Comparison of ENCODE assay signal across 8 cellular contexts in genomic region chr5:138438003-138438723, GRCh38. TPM values are rescaled to one million over a fixed set of nuclear protein-coding genes. Genes with fewer than 3 reads are reported as not detected.
DNase-seq lines count a peak whose midpoint lies in the region; FAIRE-seq and TF ChIP-seq lines count a peak whose summit lies in the region.

No MANE protein-coding gene starts in this region.

- DNase-seq in COLO668 (lab: John Stamatoyannopoulos, UW; ENCODE audit: unreplicated experiment) (peak; percentile 7), NB4 (ENCODE audit: low read depth) (no peak), endodermal cell (no peak), neural crest cell (ENCODE audit: low read depth, low spot score) (no peak), NCI-H1092 treated with DMSO at 0.1 percent for 48 hours (lab: John Stamatoyannopoulos, UW) (no peak), NCI-H774 (lab: John Stamatoyannopoulos, UW) (no peak), RCC 7860 (ENCODE audit: low spot score) (no peak), H4 (ENCODE audit: low spot score) (no peak)

- H3K4me1 Mint-ChIP-seq in endodermal cell (peaks cover 26% of the 10 kb centered on the region), neural crest cell (peaks cover 32% of the 10 kb centered on the region)

- H3K9me3 ChIP-seq in endodermal cell (ENCODE audit: control insufficient read depth, low read length), result no peaks in the 10 kb centered on the region

- no peak for TF ChIP-seq CTCF in NB4 (IDR thresholded peaks at IDR 0.05; ENCODE audit: low read depth, low read length)
- TF ChIP-seq CTCF in endodermal cell (conservative IDR thresholded peaks at IDR 0.05), result no peak
- no peak for TF ChIP-seq CTCF in neural crest cell (conservative IDR thresholded peaks at IDR 0.05)

- 78 to 84% methylated on average over 10 to 11 of the region's 11 CpGs for WGBS in endodermal cell (ENCODE audit: insufficient coverage in 1 of 2, insufficient read length in 1 of 2), 2 experiments

- no peak for TF ChIP-seq POLR2A in NB4 (IDR thresholded peaks at IDR 0.05; ENCODE audit: extremely low read depth, insufficient read length)

- H3K27ac Mint-ChIP-seq in endodermal cell (peak overlapping the region; percentile 88), neural crest cell (ENCODE audit: unreplicated experiment) (peak overlapping the region; percentile 96)

- FAIRE-seq in RCC 7860 (lab: Jason Lieb, UNC), result no peak

- peaks cover 5% of the 10 kb centered on the region for H3K27me3 ChIP-seq in endodermal cell (ENCODE audit: control insufficient read depth, insufficient read depth, low read length, poor library complexity, severe bottlenecking)

- peaks cover 14% of the 10 kb centered on the region for H3K4me1 ChIP-seq in endodermal cell (ENCODE audit: control insufficient read depth, insufficient read depth, low read length)

- H3K27me3 Mint-ChIP-seq in endodermal cell (ENCODE audit: insufficient read depth) (peaks cover 8% of the 10 kb centered on the region), neural crest cell (ENCODE audit: low read depth) (no peaks in the 10 kb centered on the region)

- no peaks in the 10 kb centered on the region for H3K9me3 Mint-ChIP-seq in endodermal cell
- H3K9me3 Mint-ChIP-seq in neural crest cell, result no peaks in the 10 kb centered on the region

- H3K36me3 Mint-ChIP-seq in endodermal cell (ENCODE audit: low read depth) (peaks cover 24% of the 10 kb centered on the region), neural crest cell (ENCODE audit: low read depth) (peaks cover 3% of the 10 kb centered on the region)

- peak overlapping the region; percentile 58 for H3K9ac ChIP-seq in endodermal cell (ENCODE audit: extremely low read depth, low read length, poor library complexity, severe bottlenecking)

- H3K4me3 ChIP-seq in NB4 (ENCODE audit: low read depth, low read length) (peak overlapping the region; percentile 41), endodermal cell (ENCODE audit: low read length) (peak overlapping the region; percentile 76)

- H3K27ac ChIP-seq in endodermal cell (ENCODE audit: low read depth, low read length), result peak overlapping the region; percentile 71

- H3K36me3 ChIP-seq in endodermal cell (ENCODE audit: control insufficient read depth, insufficient read depth, low read length), result peaks cover 29% of the 10 kb centered on the region

- H3K4me3 Mint-ChIP-seq in endodermal cell (peak overlapping the region; percentile 69), neural crest cell (peak overlapping the region; percentile 93)

RNA-seq across cellular contexts. Expression of gene REEP2, which starts 0.7 kb away (rescaled TPM):
- total RNA-seq in endodermal cell (10 to 100 TPM; 17.7 to 26.9 TPM), neural crest cell (55.1 and 59.2 TPM in 2 replicates)
- polyA plus RNA-seq in endodermal cell (2013, experiment 1 of 2), result 46.3 TPM
- 43.3 TPM for polyA plus RNA-seq in endodermal cell (2013, experiment 2 of 2)
- total RNA-seq in H4 (2014; rRNA removed; shearing (Covaris generic)), result 2.1 and 6.0 TPM in 2 replicates

RNA-seq across cellular contexts. Expression of gene EGR1, which starts 27.1 kb away (rescaled TPM):
- total RNA-seq in endodermal cell (10 to 100 TPM in 1 of 2 donors, 1 to 10 TPM in 1; 9.9 to 14.2 TPM), neural crest cell (21.5 and 26.5 TPM in 2 replicates)
- polyA plus RNA-seq in endodermal cell (2013, experiment 1 of 2), result 10.7 TPM
- polyA plus RNA-seq in endodermal cell (2013, experiment 2 of 2), result 13.1 TPM
- total RNA-seq in H4 (2014; rRNA removed; shearing (Covaris generic)), result 5.5 and 9.3 TPM in 2 replicates
